ENCODE assay signal across 8 cellular contexts in genomic region chr14:58151264-58151700, GRCh38. TPM values are rescaled to one million over a fixed set of nuclear protein-coding genes. Genes with fewer than 3 reads are reported as not detected.
DNase-seq lines count a peak whose midpoint lies in the region; ATAC-seq and TF ChIP-seq lines count a peak whose summit lies in the region.

No MANE protein-coding gene starts in this region.

- H3K9me2 ChIP-seq in OCI-LY1 (ENCODE audit: low read depth, low read length), result no peaks in the 10 kb centered on the region

- H3K27ac ChIP-seq in OCI-LY1 (ENCODE audit: low read depth, low read length, poor library complexity, severe bottlenecking), result no peak overlapping the region
- H3K27ac ChIP-seq in ectodermal cell (ENCODE audit: insufficient read depth, low read depth, low read length, poor library complexity, severe bottlenecking), result no peak overlapping the region
- H3K27ac ChIP-seq in mucosa of rectum (ENCODE audit: low read depth in 2 of 2, low read length in 2 of 2), result peak overlapping the region in 1 of 2 donors; percentile 22

- H3K4me2 ChIP-seq in OCI-LY1 (ENCODE audit: low read length), result peak overlapping the region; percentile 99

- DNase-seq in NCI-H345 (lab: John Stamatoyannopoulos, UW) (no peak), NCI-H2196 treated with DMSO at 0.1 percent for 48 hours (lab: John Stamatoyannopoulos, UW; ENCODE audit: unreplicated experiment) (no peak)

- no peaks in the 10 kb centered on the region for H3K79me2 ChIP-seq in OCI-LY1 (ENCODE audit: insufficient read depth, low read length)

- H3K36me3 ChIP-seq in OCI-LY1 (ENCODE audit: insufficient read depth, low read length) (no peaks in the 10 kb centered on the region), ectodermal cell (ENCODE audit: control insufficient read depth, insufficient read depth, low read length) (no peaks in the 10 kb centered on the region), mucosa of rectum (ENCODE audit: control insufficient read depth in 2 of 2, insufficient read depth in 2 of 2, low read length in 2 of 2) (no peaks in the 10 kb centered on the region)

- H3K9me3 ChIP-seq in OCI-LY1 (ENCODE audit: low read length), result no peaks in the 10 kb centered on the region
- no peaks in the 10 kb centered on the region for H3K9me3 ChIP-seq in ectodermal cell (ENCODE audit: control insufficient read depth, low read length)
- no peaks in the 10 kb centered on the region for H3K9me3 ChIP-seq in mucosa of rectum (ENCODE audit: control insufficient read depth in 2 of 2, low read length in 2 of 2)

- H2AFZ ChIP-seq in OCI-LY1 (ENCODE audit: low read length), result no peak overlapping the region

- no peak for TF ChIP-seq CTCF in OCI-LY1 (IDR thresholded peaks at IDR 0.05; ENCODE audit: low read length)

- peaks cover 3% of the 10 kb centered on the region; the same call in 1 of the 2 replicates for H3K27me3 ChIP-seq in OCI-LY1 (ENCODE audit: insufficient read depth, low read length)
- H3K27me3 ChIP-seq in ectodermal cell (ENCODE audit: control insufficient read depth, insufficient read depth, low read length, poor library complexity, severe bottlenecking), result peaks cover 39% of the 10 kb centered on the region
- peaks cover 9 to 21% of the 10 kb centered on the region in 2 donors for H3K27me3 ChIP-seq in mucosa of rectum (ENCODE audit: control insufficient read depth in 2 of 2, insufficient read depth in 2 of 2, low read length in 2 of 2)

- H3K4me3 ChIP-seq in OCI-LY1 (ENCODE audit: low read depth, low read length, poor library complexity, severe bottlenecking), result peak overlapping the region; percentile 69
- H3K4me3 ChIP-seq in ectodermal cell (ENCODE audit: insufficient read depth, low read depth, low read length), result peak overlapping the region; percentile 76
- peak overlapping the region; percentile 80 to 81 for H3K4me3 ChIP-seq in mucosa of rectum (ENCODE audit: low read length in 2 of 2)

- H3K9ac ChIP-seq in OCI-LY1 (ENCODE audit: low read length), result peak overlapping the region; percentile 41; the same call in 1 of the 2 replicates
- peak overlapping the region; percentile 53 to 66 for H3K9ac ChIP-seq in mucosa of rectum (ENCODE audit: low read depth in 1 of 2, low read length in 2 of 2)

- 1 to 2% methylated on average over 22 of the region's 22 CpGs for WGBS in ectodermal cell, 2 experiments

- no peaks in the 10 kb centered on the region for H3F3A ChIP-seq in OCI-LY1 (ENCODE audit: insufficient read depth, low read length)

- ATAC-seq in GM18907 (IDR thresholded peaks at IDR 0.05; ENCODE audit: unreplicated experiment) (peak; percentile 3), HG03457 (IDR thresholded peaks at IDR 0.05; ENCODE audit: unreplicated experiment) (no peak), HG02642 (IDR thresholded peaks at IDR 0.05; ENCODE audit: poor library complexity, unreplicated experiment) (no peak)

- H3K4me1 ChIP-seq in OCI-LY1 (ENCODE audit: insufficient read depth, low read length, severe bottlenecking), result peaks cover 7% of the 10 kb centered on the region
- H3K4me1 ChIP-seq in ectodermal cell (ENCODE audit: control insufficient read depth, insufficient read depth, low read length), result peaks cover 6% of the 10 kb centered on the region
- H3K4me1 ChIP-seq in mucosa of rectum (ENCODE audit: control insufficient read depth in 2 of 2, insufficient read depth in 2 of 2, low read length in 2 of 2), result peaks cover 5 to 12% of the 10 kb centered on the region in 2 donors

- H4K20me1 ChIP-seq in OCI-LY1 (ENCODE audit: insufficient read depth, low read length), result no peaks in the 10 kb centered on the region

RNA-seq across cellular contexts. Expression of gene ARMH4, which starts 0.7 kb away (rescaled TPM):
- polyA plus RNA-seq in ectodermal cell (2013, experiment 1 of 4), result 21.3 TPM
- 26.8 TPM for polyA plus RNA-seq in ectodermal cell (2013, experiment 2 of 4)
- 19.2 TPM for polyA plus RNA-seq in ectodermal cell (2013, experiment 3 of 4)
- polyA plus RNA-seq in ectodermal cell (2013, experiment 4 of 4), result 24.8 TPM

RNA-seq across cellular contexts. Expression of gene ACTR10, which starts 48.7 kb away (rescaled TPM):
- 70.0 TPM for polyA plus RNA-seq in ectodermal cell (2013, experiment 1 of 4)
- 67.2 TPM for polyA plus RNA-seq in ectodermal cell (2013, experiment 2 of 4)
- 71.9 TPM for polyA plus RNA-seq in ectodermal cell (2013, experiment 3 of 4)
- polyA plus RNA-seq in ectodermal cell (2013, experiment 4 of 4), result 68.0 TPM
